Comparison of ENCODE assay signal across 18 cellular contexts in the genomic region with DNA sequence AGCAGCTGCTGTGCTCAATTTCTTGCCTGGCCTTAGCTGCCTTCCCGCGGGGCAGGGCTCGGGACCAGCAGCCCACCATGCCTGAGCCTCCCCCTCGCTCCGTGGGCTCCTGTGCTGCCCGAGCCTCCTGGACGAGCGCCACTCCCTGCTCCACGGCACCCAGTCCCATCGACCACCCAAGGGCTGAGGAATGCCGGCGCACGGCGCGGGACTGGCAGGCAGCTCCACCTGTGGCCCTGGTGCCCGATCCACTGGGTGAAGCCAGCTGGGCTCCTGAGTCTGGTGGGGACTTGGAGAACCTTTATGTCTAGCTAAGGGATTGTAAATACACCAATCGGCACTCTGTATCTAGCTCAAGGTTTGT. TPM values are rescaled to one million over a fixed set of nuclear protein-coding genes. Genes with fewer than 3 reads are reported as not detected.
"Had no signal": no experiment of that assay in that cellular context is flagged by ENCODE, and none has a peak within 500 bp of the region (broad histone marks: within the 10 kb centered on the region; RNA-seq: fewer than 3 reads in every experiment).

No MANE protein-coding gene starts in this region.

RNA-seq across cellular contexts. Expression of a gene that starts 15.2 kb away (rescaled TPM):
- total RNA-seq: mononuclear cell had no signal
- polyA plus RNA-seq: keratinocyte had no signal

RNA-seq across cellular contexts. Expression of a gene that starts 23.0 kb away (rescaled TPM):
- total RNA-seq: cerebellum, dermis blood vessel endothelial cell, dorsolateral prefrontal cortex, esophagus mucosa, esophagus squamous epithelium, gastrocnemius medialis, glomerular endothelial cell, heart right ventricle, kidney epithelial cell, left cardiac atrium, left lung, left ventricle myocardium superior, lower leg skin, lung, mammary epithelial cell, mononuclear cell, mucosa of gallbladder had no signal
- polyA plus RNA-seq: heart right ventricle, keratinocyte, lung, mammary epithelial cell had no signal

RNA-seq across cellular contexts. Expression of a gene that starts 46.8 kb away (rescaled TPM):
- total RNA-seq: cerebellum, dermis blood vessel endothelial cell, dorsolateral prefrontal cortex, esophagus mucosa, gastrocnemius medialis, glomerular endothelial cell, heart right ventricle, kidney epithelial cell, left cardiac atrium, left lung, left ventricle myocardium superior, lung, mammary epithelial cell, mononuclear cell, mucosa of gallbladder had no signal
- polyA plus RNA-seq: heart right ventricle, keratinocyte, lung, mammary epithelial cell had no signal
